1 cellular context compared by ENCODE assay signal in the genomic region with DNA sequence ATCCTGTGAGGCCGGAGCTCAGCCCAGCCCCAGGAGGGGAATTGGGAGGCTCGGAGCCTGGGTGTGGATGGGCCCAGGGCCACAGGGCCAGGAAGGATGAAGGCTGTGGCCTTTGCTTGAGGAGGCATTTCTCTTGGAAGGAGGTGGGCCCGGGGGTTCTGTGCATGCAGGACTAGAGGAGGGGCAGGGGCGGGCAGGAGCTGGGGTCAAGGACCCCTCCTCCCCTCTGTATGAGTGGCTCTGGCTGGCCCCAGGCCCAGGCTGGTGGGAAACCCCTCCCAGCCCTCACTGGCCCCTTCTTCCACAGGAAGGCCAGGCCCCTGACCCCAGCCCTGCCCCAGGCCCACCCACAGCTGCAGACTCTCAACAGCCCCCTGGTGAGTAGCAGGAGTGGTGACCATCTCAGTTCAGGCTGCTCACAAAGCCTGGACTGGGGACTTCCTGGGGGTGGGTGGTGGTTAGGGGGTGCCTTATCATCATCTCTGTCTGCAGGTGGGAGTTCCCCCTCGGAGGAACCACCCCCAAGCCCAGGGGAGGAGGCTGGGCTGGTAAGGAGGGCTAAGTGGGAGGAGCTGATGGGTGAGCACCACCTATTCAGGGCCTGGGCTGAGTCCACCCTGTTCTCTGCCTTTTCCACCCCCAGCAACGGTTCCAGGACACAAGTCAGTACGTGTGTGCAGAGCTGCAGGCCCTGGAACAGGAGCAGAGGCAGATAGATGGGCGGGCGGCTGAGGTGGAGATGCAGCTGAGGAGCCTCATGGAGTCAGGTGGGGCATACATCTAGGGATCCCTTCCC.
A peak's percentile ranks its signal among the peaks of the same experiment; 100 is the strongest.
TF ChIP-seq lines count a peak whose summit lies in the region.

No MANE protein-coding gene starts in this region.

TF ChIP-seq in H1, 55 proteins besides CTCF, POLR2A, EP300 and RAD21:
- no peak for TF ChIP-seq BCL11A (IDR thresholded peaks at IDR 0.05; ENCODE audit: low read depth in 2 of 2, low read length in 2 of 2)
- TF ChIP-seq EZH2 (IDR thresholded peaks at IDR 0.05; ENCODE audit: low read depth, low read length, severe bottlenecking): peak; percentile 16
